15 cellular contexts compared by ENCODE assay signal in genomic region chr15:58732620-58733363, GRCh38. TPM values are rescaled to one million over a fixed set of nuclear protein-coding genes. Genes with fewer than 3 reads are reported as not detected.
DNase-seq lines count a peak whose midpoint lies in the region; ATAC-seq and TF ChIP-seq lines count a peak whose summit lies in the region.
"Had no signal": no experiment of that assay in that cellular context is flagged by ENCODE, and none has a peak within 500 bp of the region (broad histone marks: within the 10 kb centered on the region; RNA-seq: fewer than 3 reads in every experiment).

No MANE protein-coding gene starts in this region.

- H3K27ac ChIP-seq in breast epithelium: no peak overlapping the region
- no peak overlapping the region for H3K27ac ChIP-seq in mesendoderm (ENCODE audit: low read depth, low read length)
- H3K27ac ChIP-seq: upper lobe of right lung had no signal

- no peak for TF ChIP-seq POLR2A in breast epithelium (IDR thresholded peaks at IDR 0.05)

- H3K4me2 ChIP-seq in mesendoderm (ENCODE audit: low read length): no peak overlapping the region

- ATAC-seq in WTC11: no peak

- POLR2A ChIA-PET in MCF 10A (lab: Yijun Ruan, JAX): interaction anchor here (0.6 to 3.7 kb wide), 6 partner anchors 9 to 183 kb away, joined by 3 to 44 read pairs (median 5); partner anchors contain the start of genes ADAM10 and MINDY2
- POLR2A ChIA-PET in WTC11 (lab: Charles Lee): no interaction called here
- POLR2A ChIA-PET in GM10248 (lab: Yijun Ruan, JAX): interaction anchor here (0.7 kb wide), 1 partner anchor 68 kb away, joined by 4 read pairs; no protein-coding TSS in a partner anchor

- BruUV-seq in MCF 10A (replicated peaks; lab: Mats Ljungman, UMichigan): no TSS peak

- peak overlapping the region; percentile 12 for H3K56ac ChIP-seq in mesendoderm (ENCODE audit: low read length)

- no peak overlapping the region for H3K23ac ChIP-seq in mesendoderm (ENCODE audit: low read length)

- peaks cover 60% of the 10 kb centered on the region for H3K79me2 ChIP-seq in mesendoderm (ENCODE audit: control insufficient read depth, insufficient read depth, low read length)

- H3K9ac ChIP-seq in mesendoderm (ENCODE audit: low read length): no peak overlapping the region

- H3K9me3 ChIP-seq in breast epithelium: no peaks in the 10 kb centered on the region
- H3K9me3 ChIP-seq: upper lobe of right lung had no signal

- H3K4me3 Mint-ChIP-seq in MCF 10A (ENCODE audit: unreplicated experiment) (no peak overlapping the region), WTC11 (no peak overlapping the region)
- H3K4me3 Mint-ChIP-seq: activated CD4-positive, alpha-beta T cell treated with anti-CD3 and anti-CD28 coated beads, Interleukin-2, amount 10 ng/mL, durations not matched to agents 24 days and 14 days had no signal

- no peak overlapping the region for H4K5ac ChIP-seq in mesendoderm (ENCODE audit: low read length)

- intact Hi-C loops in MCF 10A (cut with micrococcal nuclease): no loop called here
- intact Hi-C loops in breast epithelium (cut with DNase I; ENCODE audit: low total_unique reads): no loop called here

- no peak overlapping the region for H2AK5ac ChIP-seq in mesendoderm (ENCODE audit: low read length)

- no peak overlapping the region for H2BK15ac ChIP-seq in mesendoderm (replicated peaks; ENCODE audit: low read depth)

- no peak overlapping the region for H3K4ac ChIP-seq in mesendoderm (ENCODE audit: low read depth, low read length)

- no peak overlapping the region for H4K8ac ChIP-seq in mesendoderm (ENCODE audit: low read depth, low read length)

- no peaks in the 10 kb centered on the region for H3K36me3 Mint-ChIP-seq in MCF 10A (ENCODE audit: insufficient read depth, unreplicated experiment)
- no peaks in the 10 kb centered on the region; the same call in 1 of the 2 replicates for H3K36me3 Mint-ChIP-seq in WTC11

- CTCF ChIA-PET in MCF 10A (lab: Yijun Ruan, JAX): no interaction called here
- CTCF ChIA-PET in WTC11 (lab: Charles Lee): no interaction called here
- CTCF ChIA-PET in GM10248 (lab: Yijun Ruan, JAX): interaction anchor here (0.7 to 1.1 kb wide), 2 partner anchors 11 to 17 kb away, joined by 3 read pairs; partner anchors contain the start of gene ADAM10

- H3K27ac Mint-ChIP-seq in MCF 10A (ENCODE audit: low read depth, unreplicated experiment) (peak overlapping the region; percentile 83), WTC11 (peak overlapping the region; percentile 5)
- H3K27ac Mint-ChIP-seq: activated CD4-positive, alpha-beta T cell treated with anti-CD3 and anti-CD28 coated beads, Interleukin-2, amount 10 ng/mL, durations not matched to agents 24 days and 14 days had no signal

- H3K36me3 ChIP-seq in breast epithelium (no peaks in the 10 kb centered on the region), mesendoderm (ENCODE audit: control insufficient read depth, insufficient read depth, low read length) (no peaks in the 10 kb centered on the region)
- H3K36me3 ChIP-seq: upper lobe of right lung had no signal

- no peaks in the 10 kb centered on the region for H3K9me3 Mint-ChIP-seq in MCF 10A (ENCODE audit: unreplicated experiment)
- H3K9me3 Mint-ChIP-seq in WTC11: no peaks in the 10 kb centered on the region
- H3K9me3 Mint-ChIP-seq: activated CD4-positive, alpha-beta T cell treated with anti-CD3 and anti-CD28 coated beads, Interleukin-2, amount 10 ng/mL, durations not matched to agents 24 days and 14 days had no signal

- DNase-seq in MCF 10A (ENCODE audit: unreplicated experiment) (no peak), breast epithelium (ENCODE audit: low spot score in 2 of 2) (no peak), WTC11 (ENCODE audit: low spot score) (no peak), mesendoderm (no peak), superior temporal gyrus (ENCODE audit: extremely low spot score) (peak; percentile 35), RPMI8226 (no peak), GM10248 (ENCODE audit: extremely low spot score) (no peak), NCI-H2171 treated with DMSO at 0.1 percent for 48 hours (lab: John Stamatoyannopoulos, UW) (no peak)
- DNase-seq: activated CD4-positive, alpha-beta T cell treated with anti-CD3 and anti-CD28 coated beads, Interleukin-2, amount 10 ng/mL, durations not matched to agents 24 days and 14 days; activated T-cell treated with anti-CD3 and anti-CD28 coated beads, Interleukin-2, amount 50 U/mL, for 1 hour; COR-L47; NCI-H2107; SHP77; upper lobe of right lung had no signal

- peak overlapping the region; percentile 61 for H2BK120ac ChIP-seq in mesendoderm (ENCODE audit: low read depth, low read length)

- H3K4me1 ChIP-seq in breast epithelium (no peaks in the 10 kb centered on the region), mesendoderm (ENCODE audit: control insufficient read depth, low read depth, low read length) (peaks cover 5% of the 10 kb centered on the region)

- H3K27me3 Mint-ChIP-seq in MCF 10A (ENCODE audit: insufficient read depth, unreplicated experiment) (no peaks in the 10 kb centered on the region), WTC11 (ENCODE audit: low read depth) (no peaks in the 10 kb centered on the region)
- H3K27me3 Mint-ChIP-seq: activated CD4-positive, alpha-beta T cell treated with anti-CD3 and anti-CD28 coated beads, Interleukin-2, amount 10 ng/mL, durations not matched to agents 24 days and 14 days had no signal

- no peak for TF ChIP-seq CTCF in MCF 10A (IDR thresholded peaks at IDR 0.05; ENCODE audit: unreplicated experiment)
- TF ChIP-seq CTCF in breast epithelium (IDR thresholded peaks at IDR 0.05): no peak
- TF ChIP-seq CTCF in WTC11 (IDR thresholded peaks at IDR 0.05): no peak
- TF ChIP-seq CTCF in GM10248 (IDR thresholded peaks at IDR 0.05; ENCODE audit: control extremely low read depth, extremely low read depth, low read depth, missing control alignments): no peak

- no CpG with 5 or more reads among the region's 4 CpGs for WGBS in mesendoderm (ENCODE audit: extremely low coverage, insufficient coverage, low lambda C conversion rate)

- H3K4me3 ChIP-seq in breast epithelium (no peak overlapping the region), mesendoderm (ENCODE audit: low read length) (no peak overlapping the region)
- H3K4me3 ChIP-seq: lung, upper lobe of right lung had no signal

- peak overlapping the region; percentile 60 for H3K18ac ChIP-seq in mesendoderm (ENCODE audit: low read length)

- H3K4me1 Mint-ChIP-seq in MCF 10A (ENCODE audit: insufficient read depth, unreplicated experiment) (peaks cover 40% of the 10 kb centered on the region), WTC11 (peaks cover 50% of the 10 kb centered on the region)

- no peaks in the 10 kb centered on the region for H3K27me3 ChIP-seq in breast epithelium
- H3K27me3 ChIP-seq in mesendoderm (ENCODE audit: insufficient read depth, low read length, poor library complexity): no peaks in the 10 kb centered on the region
- H3K27me3 ChIP-seq: upper lobe of right lung had no signal

- no peak overlapping the region for H2BK5ac ChIP-seq in mesendoderm (ENCODE audit: low read length)

- peaks cover 15% of the 10 kb centered on the region for H3K79me1 ChIP-seq in mesendoderm (ENCODE audit: low read length)

TF ChIP-seq in WTC11, 78 proteins besides CTCF, POLR2A, EP300 and RAD21:
- no peak for TF ChIP-seq ZNF317 (CRISPR knock-in tag; IDR thresholded peaks at IDR 0.05; ENCODE audit: borderline replicate concordance, low read depth)
- no peak for TF ChIP-seq GRHL2 (CRISPR knock-in tag; IDR thresholded peaks at IDR 0.05; ENCODE audit: insufficient replicate concordance, severe bottlenecking)

RNA-seq across cellular contexts. Expression of gene ADAM10, which starts 16.7 kb away (rescaled TPM):
- 87.5 and 109 TPM in 2 replicates for total RNA-seq in MCF 10A (2022)
- 100 to 1,000 TPM in 1 of 3 donors, 10 to 100 TPM in 2; 53.8 to 113 (median 78.3) TPM for total RNA-seq in breast epithelium
- 128 to 133 TPM (median 130 TPM) in 3 replicates for total RNA-seq in WTC11 (2021)
- polyA plus RNA-seq in mesendoderm (2013, experiment 1 of 2): 96.4 TPM
- polyA plus RNA-seq in mesendoderm (2013, experiment 2 of 2): 94.7 TPM

RNA-seq across cellular contexts. Expression of gene MINDY2, which starts 38.3 kb away (rescaled TPM):
- 18.8 and 21.9 TPM in 2 replicates for total RNA-seq in MCF 10A (2022)
- 10 to 100 TPM; 11.8 to 22.5 (median 17.7) TPM for total RNA-seq in breast epithelium
- 27.0 to 29.9 TPM (median 29.6 TPM) in 3 replicates for total RNA-seq in WTC11 (2021)
- polyA plus RNA-seq in mesendoderm (2013, experiment 1 of 2): 12.0 TPM
- 12.1 TPM for polyA plus RNA-seq in mesendoderm (2013, experiment 2 of 2)
